26 cellular contexts compared by ENCODE assay signal in genomic region chr22:26781062-26781461, GRCh38.
"Had no signal": no experiment of that assay in that cellular context is flagged by ENCODE, and none has a peak within 500 bp of the region (broad histone marks: within the 10 kb centered on the region; RNA-seq: fewer than 3 reads in every experiment).

No MANE protein-coding gene starts in this region.

- ATAC-seq: activated CD4-positive, alpha-beta T cell treated with anti-CD3 and anti-CD28 coated beads for 36 hours; activated CD8-positive, alpha-beta memory T cell treated with anti-CD3 and anti-CD28 coated beads, Interleukin-2, amount 10 ng/mL, durations not matched to agents 7 days and 5 days; activated CD8-positive, alpha-beta T cell treated with anti-CD3 and anti-CD28 coated beads, Interleukin-2, amount 10 ng/mL, durations not matched to agents 7 days and 5 days; activated naive CD4-positive, alpha-beta T cell treated with anti-CD3 and anti-CD28 coated beads, Interleukin-2, amount 50 U/mL, for 72 hours; foreskin keratinocyte; gastrocnemius medialis; heart left ventricle had no signal

- H3K4me3 ChIP-seq: ascending aorta, breast epithelium, coronary artery, dorsolateral prefrontal cortex, esophagus muscularis mucosa, gastrocnemius medialis, heart left ventricle had no signal

- H3K4me1 ChIP-seq: ascending aorta, breast epithelium, foreskin keratinocyte had no signal

- H3K36me3 ChIP-seq: breast epithelium had no signal

- H3K27ac ChIP-seq: ascending aorta, breast epithelium, coronary artery, dorsolateral prefrontal cortex, esophagus muscularis mucosa, foreskin keratinocyte, gastrocnemius medialis, heart left ventricle had no signal

- H3K27me3 ChIP-seq: ascending aorta, breast epithelium, dorsolateral prefrontal cortex, esophagus muscularis mucosa, foreskin keratinocyte, gastrocnemius medialis, heart left ventricle had no signal

- H3K9me3 ChIP-seq: ascending aorta, breast epithelium, gastrocnemius medialis had no signal

- DNase-seq: activated CD4-positive, alpha-beta memory T cell treated with anti-CD3 and anti-CD28 coated beads for 36 hours; activated CD4-positive, alpha-beta T cell treated with anti-CD3 and anti-CD28 coated beads for 36 hours; activated CD4-positive, alpha-beta T cell treated with anti-CD3 and anti-CD28 coated beads, Interleukin-2, amount 10 ng/mL, durations not matched to agents 24 days and 14 days; activated CD4-positive, CD25-positive, alpha-beta regulatory T cell; activated CD4-positive, CD25-positive, alpha-beta regulatory T cell treated with anti-CD3 and anti-CD28 coated beads, Interleukin-2, amount 50 U/mL, for 72 hours; activated CD8-positive, alpha-beta memory T cell treated with anti-CD3 and anti-CD28 coated beads, Interleukin-2, amount 10 ng/mL, durations not matched to agents 7 days and 5 days; activated CD8-positive, alpha-beta memory T cell treated with anti-CD3 and anti-CD28 coated beads, Interleukin-2, amount 50 U/mL, for 4 hours; activated CD8-positive, alpha-beta T cell treated with anti-CD3 and anti-CD28 coated beads, Interleukin-2, amount 10 ng/mL, durations not matched to agents 7 days and 5 days; activated gamma-delta T cell; activated naive CD4-positive, alpha-beta T cell; activated naive CD4-positive, alpha-beta T cell treated with anti-CD3 and anti-CD28 coated beads, Interleukin-2, amount 10 ng/mL, durations not matched to agents 7 days and 5 days; activated naive CD8-positive, alpha-beta T cell treated with anti-CD3 and anti-CD28 coated beads, Interleukin-2, amount 10 ng/mL, durations not matched to agents 7 days and 5 days; activated T-cell treated with anti-CD3 and anti-CD28 coated beads, Interleukin-2, amount 50 U/mL, for 1 hour; activated T-cell treated with anti-CD3 and anti-CD28 coated beads, Interleukin-2, amount 50 U/mL, for 48 hours; dorsolateral prefrontal cortex; effector memory CD4-positive, alpha-beta T cell; erythroblast; foreskin keratinocyte; gastrocnemius medialis; heart left ventricle; T-helper 2 cell had no signal
